Comparison of ENCODE assay signal across 22 cellular contexts in the genomic region with DNA sequence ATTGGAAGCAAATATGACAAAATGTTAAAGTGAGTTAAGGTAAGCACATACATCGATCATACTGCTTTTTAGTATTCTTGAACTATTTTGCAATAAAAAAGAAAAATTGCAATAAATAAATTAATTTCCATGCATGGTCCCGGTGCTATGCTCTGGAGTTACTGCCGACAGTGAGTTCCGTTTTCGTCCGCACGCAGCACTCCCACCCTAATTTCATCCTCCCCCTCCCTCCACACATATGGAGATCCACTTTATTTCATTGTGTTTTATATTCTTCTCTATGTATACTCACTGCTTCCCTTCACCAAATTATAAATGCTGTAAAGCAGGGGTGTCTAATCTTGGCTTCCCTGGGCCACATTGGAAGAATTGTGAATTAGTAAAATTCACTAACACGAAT.
DNase-seq lines count a peak whose midpoint lies in the region; FAIRE-seq and TF ChIP-seq lines count a peak whose summit lies in the region.
"Had no signal": no experiment of that assay in that cellular context is flagged by ENCODE, and none has a peak within 500 bp of the region (broad histone marks: within the 10 kb centered on the region; RNA-seq: fewer than 3 reads in every experiment).

No MANE protein-coding gene starts in this region.

- no peak overlapping the region for H3K56ac ChIP-seq in H1 (replicated peaks; ENCODE audit: insufficient read length, low read depth, low read length)

- TF ChIP-seq POLR2A in breast epithelium (IDR thresholded peaks at IDR 0.05) (no peak), H1 (IDR thresholded peaks at IDR 0.05; ENCODE audit: control extremely low read depth in 1 of 2, low read depth in 2 of 2, low read length in 2 of 2) (no peak)

- BruUV-seq in MCF 10A (replicated peaks; lab: Mats Ljungman, UMichigan), result no TSS peak

- H4K20me1 ChIP-seq in H1 (replicated peaks in 1 of 2; ENCODE audit: control insufficient read depth in 1 of 2, insufficient read depth in 2 of 2, low read length in 2 of 2), result no peaks in the 10 kb centered on the region
- H4K20me1 ChIP-seq: BLaER1 had no signal

- H3K27me3 Mint-ChIP-seq in MCF 10A (ENCODE audit: insufficient read depth, unreplicated experiment) (no peaks in the 10 kb centered on the region), mesothelial cell of epicardium (ENCODE audit: low read depth) (no peaks in the 10 kb centered on the region)
- H3K27me3 Mint-ChIP-seq: B cell had no signal

- H3K23me2 ChIP-seq in H1 (ENCODE audit: low read depth, low read length), result no peaks in the 10 kb centered on the region

- H3K36me3 Mint-ChIP-seq in MCF 10A (ENCODE audit: insufficient read depth, unreplicated experiment), result peaks cover 8% of the 10 kb centered on the region
- peaks cover 12% of the 10 kb centered on the region for H3K36me3 Mint-ChIP-seq in mesothelial cell of epicardium
- H3K36me3 Mint-ChIP-seq: CD4-positive, CD25-positive, alpha-beta regulatory T cell; CD8-positive, alpha-beta T cell had no signal

- no peak overlapping the region for H3K9ac ChIP-seq in HUES6 (ENCODE audit: low read length)
- no peak overlapping the region for H3K9ac ChIP-seq in H1 (replicated peaks in 1 of 4; ENCODE audit: extremely low read depth in 1 of 4, low read depth in 3 of 4, low read length in 3 of 4)
- H3K9ac ChIP-seq: BLaER1 had no signal

- H4K91ac ChIP-seq in H1 (replicated peaks; ENCODE audit: insufficient read length, low read length), result no peak overlapping the region

- no peaks in the 10 kb centered on the region for H3K36me3 ChIP-seq in breast epithelium
- no peaks in the 10 kb centered on the region for H3K36me3 ChIP-seq in HUES6 (ENCODE audit: control insufficient read depth, insufficient read depth, low read length)
- no peaks in the 10 kb centered on the region for H3K36me3 ChIP-seq in H1 (ENCODE audit: control insufficient read depth in 2 of 4, insufficient read depth in 4 of 4, low read length in 3 of 4)
- H3K36me3 ChIP-seq: BLaER1 had no signal

- H3K4me3 ChIP-seq in breast epithelium, result no peak overlapping the region
- H3K4me3 ChIP-seq in HUES6 (ENCODE audit: low read depth, low read length), result no peak overlapping the region
- no peak overlapping the region for H3K4me3 ChIP-seq in H1 (ENCODE audit: extremely low read depth in 1 of 4, insufficient read depth in 2 of 4, low read depth in 3 of 4, low read length in 4 of 4)
- H3K4me3 ChIP-seq: BLaER1, GM12878 had no signal

- H2BK120ac ChIP-seq in H1 (replicated peaks; ENCODE audit: low read depth, low read length), result no peak overlapping the region

- no peak overlapping the region for H3K14ac ChIP-seq in H1 (ENCODE audit: insufficient read length)

- H3K4me1 Mint-ChIP-seq in MCF 10A (ENCODE audit: insufficient read depth, unreplicated experiment), result peaks cover 19% of the 10 kb centered on the region
- peaks cover 28% of the 10 kb centered on the region for H3K4me1 Mint-ChIP-seq in mesothelial cell of epicardium
- H3K4me1 Mint-ChIP-seq: B cell had no signal

- 0 out of 2 replicates have a peak overlapping the region, but pooled peaks have one; percentile 98 for H2AK5ac ChIP-seq in H1 (ENCODE audit: low read depth, low read length)

- no peak for DNase-seq in MCF 10A (ENCODE audit: unreplicated experiment)
- DNase-seq in breast epithelium (ENCODE audit: low spot score in 2 of 2), result no peak
- no peak for DNase-seq in H1 (ENCODE audit: low read depth in 1 of 2, low spot score in 2 of 2)
- DNase-seq in mesothelial cell of epicardium (ENCODE audit: low spot score in 2 of 2, unreplicated experiment in 2 of 2), result no peak
- DNase-seq in NCI-H226, result no peak
- no peak for DNase-seq in GM03348 (ENCODE audit: low spot score)
- no peak for DNase-seq in dedifferentiated amniotic fluid mesenchymal stem cell (ENCODE audit: extremely low spot score)
- DNase-seq: Caco-2; CD4-positive, CD25-positive, alpha-beta regulatory T cell; CD8-positive, alpha-beta T cell; DMS153; DND-41; HCEC 1CT had no signal

- intact Hi-C loops in MCF 10A (cut with micrococcal nuclease) (no loop called here), breast epithelium (cut with DNase I; ENCODE audit: low total_unique reads) (no loop called here)

- H3K9me3 Mint-ChIP-seq in MCF 10A (ENCODE audit: unreplicated experiment), result no peaks in the 10 kb centered on the region
- no peaks in the 10 kb centered on the region for H3K9me3 Mint-ChIP-seq in mesothelial cell of epicardium
- H3K9me3 Mint-ChIP-seq: CD8-positive, alpha-beta T cell had no signal

- H3K27ac Mint-ChIP-seq in MCF 10A (ENCODE audit: low read depth, unreplicated experiment), result peak overlapping the region; percentile 11
- H3K27ac Mint-ChIP-seq in mesothelial cell of epicardium, result no peak overlapping the region
- H3K27ac Mint-ChIP-seq: B cell; CD8-positive, alpha-beta T cell had no signal

- H2BK5ac ChIP-seq in H1 (ENCODE audit: low read depth, low read length), result 0 out of 2 replicates have a peak overlapping the region, but pooled peaks have one; percentile 95

- TF ChIP-seq EP300 in H1 (IDR thresholded peaks at IDR 0.05; ENCODE audit: borderline replicate concordance in 1 of 2, low read depth in 2 of 2, low read length in 2 of 2), result no peak

- CTCF ChIA-PET in MCF 10A (lab: Yijun Ruan, JAX), result no interaction called here
- CTCF ChIA-PET in H1 (lab: Charles Lee; ENCODE audit: partially characterized antibody), result interaction anchor here (0.6 to 1.5 kb wide), 6 partner anchors 10 to 1238 kb away, joined by 3 to 4 read pairs (median 3); no protein-coding TSS in a partner anchor

- FAIRE-seq in H1 (lab: Jason Lieb, UNC), result no peak
- FAIRE-seq: A204.1, G401.6, GM12878, GM19239 had no signal

- no peak overlapping the region; the same call in 1 of the 2 replicates for H3K18ac ChIP-seq in H1 (ENCODE audit: extremely low read depth, low read length)

- H3K4ac ChIP-seq in H1 (replicated peaks; ENCODE audit: insufficient read length, low read depth, low read length), result no peak overlapping the region

- H3K9me3 ChIP-seq in breast epithelium, result no peaks in the 10 kb centered on the region
- no peaks in the 10 kb centered on the region for H3K9me3 ChIP-seq in HUES6 (ENCODE audit: control insufficient read depth, insufficient read depth, low read depth, low read length)
- H3K9me3 ChIP-seq in H1 (ENCODE audit: insufficient read depth in 2 of 2, low read depth in 1 of 2, low read length in 1 of 2), result no peaks in the 10 kb centered on the region
- H3K9me3 ChIP-seq: BLaER1, Caco-2 had no signal

- H3K27ac ChIP-seq in breast epithelium (no peak overlapping the region), HUES6 (ENCODE audit: low read depth, low read length) (0 out of 2 replicates have a peak overlapping the region, but pooled peaks have one; percentile 33), H1 (ENCODE audit: low read depth, low read length) (no peak overlapping the region)
- H3K27ac ChIP-seq: 22Rv1, BLaER1, C4-2B had no signal

- no peaks in the 10 kb centered on the region for H3K79me2 ChIP-seq in H1 (ENCODE audit: control insufficient read depth in 1 of 2, insufficient read depth in 2 of 2, low read length in 2 of 2)

- no peak for TF ChIP-seq RAD21 in H1 (IDR thresholded peaks at IDR 0.05 in 1 of 2, conservative IDR thresholded peaks at IDR 0.05 in 1 of 2; ENCODE audit: low read depth in 2 of 2, low read length in 2 of 2)

- no peak overlapping the region for H2BK15ac ChIP-seq in H1 (ENCODE audit: low read length)

- H3K4me2 ChIP-seq in H1 (ENCODE audit: insufficient read depth in 1 of 2, low read depth in 2 of 2, low read length in 2 of 2), result no peak overlapping the region; a peak in 1 of 4 replicates
- H3K4me2 ChIP-seq: BLaER1 had no signal

- H4K8ac ChIP-seq in H1 (ENCODE audit: extremely low read depth, insufficient read depth, low read length), result no peak overlapping the region

- POLR2A ChIA-PET in MCF 10A (lab: Yijun Ruan, JAX) (interaction anchor here (0.7 to 1.5 kb wide), 2 partner anchors 10 to 220 kb away, joined by 3 to 5 read pairs; no protein-coding TSS in a partner anchor), H1 (lab: Charles Lee; ENCODE audit: partially characterized antibody) (interaction anchor here (0.9 to 1.3 kb wide), 2 partner anchors 10 to 12 kb away, joined by 3 read pairs; no protein-coding TSS in a partner anchor)

- peak overlapping the region; percentile 64 for H4K5ac ChIP-seq in H1 (ENCODE audit: insufficient read length, low read depth, low read length)

- no peak overlapping the region for H2BK20ac ChIP-seq in H1 (ENCODE audit: low read length)

- WGBS in H1 (ENCODE audit: extremely low coverage in 1 of 2, insufficient coverage in 1 of 2, insufficient read length in 1 of 2, insufficient replicate concordance in 2 of 2, low coverage in 1 of 2, low lambda C conversion rate in 2 of 2, missing lambda C conversion rate in 1 of 2), 2 experiments, result 82% methylated on average over 8 of the region's 8 CpGs; no CpG with 5 or more reads in 1 of the 2 experiments

- no peak overlapping the region for H2AFZ ChIP-seq in H1 (ENCODE audit: low read length)

- H2BK12ac ChIP-seq in H1 (ENCODE audit: low read depth, low read length), result no peak overlapping the region; the same call in 1 of the 2 replicates

- no peak overlapping the region for H3K23ac ChIP-seq in H1 (ENCODE audit: insufficient read length)

- H3K79me1 ChIP-seq in H1 (ENCODE audit: low read depth, low read length), result no peaks in the 10 kb centered on the region

- TF ChIP-seq CTCF in MCF 10A (IDR thresholded peaks at IDR 0.05; ENCODE audit: unreplicated experiment) (no peak), breast epithelium (IDR thresholded peaks at IDR 0.05) (no peak), H1 (IDR thresholded peaks at IDR 0.05; ENCODE audit: control extremely low read depth in 1 of 3, insufficient read depth in 1 of 3, low read depth in 1 of 3, low read length in 3 of 3) (no peak), mesothelial cell of epicardium (IDR thresholded peaks at IDR 0.05; ENCODE audit: unreplicated experiment) (no peak)

- H3K4me3 Mint-ChIP-seq in MCF 10A (ENCODE audit: unreplicated experiment) (no peak overlapping the region), mesothelial cell of epicardium (no peak overlapping the region)
- H3K4me3 Mint-ChIP-seq: B cell; CD4-positive, CD25-positive, alpha-beta regulatory T cell; CD8-positive, alpha-beta T cell had no signal

- no peaks in the 10 kb centered on the region for H3K27me3 ChIP-seq in breast epithelium
- no peaks in the 10 kb centered on the region for H3K27me3 ChIP-seq in HUES6 (ENCODE audit: control insufficient read depth, insufficient read depth, low read length)
- H3K27me3 ChIP-seq in H1 (replicated peaks in 1 of 4; ENCODE audit: control insufficient read depth in 3 of 4, extremely low read depth in 1 of 4, insufficient read depth in 3 of 4, low read length in 3 of 4), result no peaks in the 10 kb centered on the region
- H3K27me3 ChIP-seq: BLaER1 had no signal

- H3K4me1 ChIP-seq in breast epithelium, result no peaks in the 10 kb centered on the region
- H3K4me1 ChIP-seq in HUES6 (ENCODE audit: control insufficient read depth, insufficient read depth, low read length), result peaks cover 29% of the 10 kb centered on the region
- H3K4me1 ChIP-seq in H1 (replicated peaks in 1 of 4; ENCODE audit: control insufficient read depth in 3 of 4, insufficient read depth in 4 of 4, low read length in 3 of 4), result peaks cover 9 to 21% (median 17%) of the 10 kb centered on the region in 4 experiments; a peak in 6 of 7 replicates
- H3K4me1 ChIP-seq: BLaER1, Caco-2 had no signal

TF ChIP-seq in H1, 55 proteins besides CTCF, POLR2A, EP300 and RAD21 (continues in another document):
- TF ChIP-seq CBX8 (IDR thresholded peaks at IDR 0.05; ENCODE audit: borderline replicate concordance, low read depth, low read length), result no peak
- TF ChIP-seq ASH2L (IDR thresholded peaks at IDR 0.05; ENCODE audit: low read length), result no peak
